Comparison of ENCODE assay signal across 12 cellular contexts in the genomic region with DNA sequence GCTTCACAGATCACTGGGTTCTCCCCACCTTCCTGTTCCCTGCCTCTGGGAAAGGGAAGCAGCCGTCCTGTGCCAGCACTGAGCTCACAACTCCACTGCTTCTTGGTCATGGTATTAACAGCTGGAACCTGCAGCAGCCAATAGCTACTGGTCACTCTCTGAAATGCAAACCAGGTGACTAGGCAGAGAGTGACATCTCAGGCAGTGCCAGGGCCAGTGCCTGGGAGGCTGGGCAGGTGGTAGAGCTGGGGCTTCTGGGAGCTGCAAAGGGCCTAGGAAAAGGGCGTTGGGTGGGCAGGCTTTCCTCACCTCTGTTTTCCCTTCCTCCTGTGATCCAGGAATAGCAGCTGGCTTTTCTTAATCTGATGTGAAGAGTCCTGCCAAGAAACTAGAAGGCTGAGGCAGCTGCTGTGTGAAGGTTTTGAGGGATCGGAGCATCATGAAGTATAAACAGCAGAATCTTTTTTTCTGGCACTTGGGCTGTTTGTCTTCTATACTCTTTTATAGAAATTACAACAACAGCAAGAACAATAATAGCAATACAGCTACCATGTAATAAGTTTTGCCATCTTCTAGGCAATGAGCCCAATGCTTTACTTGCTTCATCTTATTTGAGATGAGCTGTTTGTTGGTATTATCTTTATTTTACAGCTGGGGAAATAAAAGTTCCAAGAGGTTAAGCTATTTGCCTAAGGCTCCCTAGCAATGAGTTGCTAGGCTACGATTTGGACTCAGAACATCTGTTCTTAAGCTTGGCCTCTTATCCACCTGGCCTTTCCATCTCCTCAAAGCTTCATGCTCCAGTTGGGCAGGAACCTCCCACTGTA. TPM values are rescaled to one million over a fixed set of nuclear protein-coding genes. Genes with fewer than 3 reads are reported as not detected.
A peak's percentile ranks its signal among the peaks of the same experiment; 100 is the strongest.
DNase-seq lines count a peak whose midpoint lies in the region; TF ChIP-seq lines count a peak whose summit lies in the region.
"Had no signal": no experiment of that assay in that cellular context is flagged by ENCODE, and none has a peak within 500 bp of the region (broad histone marks: within the 10 kb centered on the region; RNA-seq: fewer than 3 reads in every experiment).

No MANE protein-coding gene starts in this region.

- in situ Hi-C loops in transverse colon (cut with MboI; ENCODE audit: low pct_ligation_motif_present in 1 of 4, low pct_unique_long_range_greater_than_20kb in 1 of 4, low sequenced_read_pairs in 3 of 4) = no loop called here

- TF ChIP-seq CTCF in coronary artery (IDR thresholded peaks at IDR 0.05) = no peak
- no peak for TF ChIP-seq CTCF in transverse colon (IDR thresholded peaks at IDR 0.05)

- no peak for TF ChIP-seq POLR2A in transverse colon (IDR thresholded peaks at IDR 0.05)

- no peak overlapping the region for H3K4me3 ChIP-seq in coronary artery
- no peak overlapping the region for H3K4me3 ChIP-seq in mesenchymal stem cell (ENCODE audit: insufficient read depth in 1 of 2, low read depth in 1 of 2, low read length in 2 of 2)
- H3K4me3 ChIP-seq in transverse colon = no peak overlapping the region
- H3K4me3 ChIP-seq: thyroid gland had no signal

- H4K91ac ChIP-seq in mesenchymal stem cell (ENCODE audit: low read length) = no peak overlapping the region

- H3K36me3 ChIP-seq in mesenchymal stem cell (ENCODE audit: control insufficient read depth in 1 of 2, insufficient read depth in 2 of 2, low read depth in 1 of 2, low read length in 2 of 2) (no peaks in the 10 kb centered on the region), transverse colon (no peaks in the 10 kb centered on the region)
- H3K36me3 ChIP-seq: thyroid gland had no signal

- no peaks in the 10 kb centered on the region for H3K9me3 ChIP-seq in mesenchymal stem cell (ENCODE audit: control insufficient read depth, low read length)
- H3K9me3 ChIP-seq in transverse colon = no peaks in the 10 kb centered on the region
- H3K9me3 ChIP-seq: thyroid gland had no signal

- H3K4ac ChIP-seq in mesenchymal stem cell (ENCODE audit: low read depth in 1 of 2, low read length in 2 of 2) = no peak overlapping the region

- intact Hi-C loops in transverse colon (cut with DNase I; ENCODE audit: low total_unique reads) = no loop called here

- no peak overlapping the region for H2BK5ac ChIP-seq in mesenchymal stem cell (ENCODE audit: low read depth, low read length, poor library complexity, severe bottlenecking)

- H2AK5ac ChIP-seq in mesenchymal stem cell (ENCODE audit: low read length, severe bottlenecking) = no peak overlapping the region

- peaks cover 3 to 5% of the 10 kb centered on the region in 2 experiments for H3K27me3 ChIP-seq in mesenchymal stem cell (ENCODE audit: control insufficient read depth in 1 of 2, insufficient read depth in 1 of 2, low read length in 2 of 2)
- no peaks in the 10 kb centered on the region for H3K27me3 ChIP-seq in transverse colon
- H3K27me3 ChIP-seq: thyroid gland had no signal

- peak; percentile 57 for DNase-seq in NCI-H82 (lab: John Stamatoyannopoulos, UW)
- DNase-seq in NCI-H82 treated with DMSO at 0.1 percent for 48 hours (lab: John Stamatoyannopoulos, UW; ENCODE audit: unreplicated experiment) = no peak
- no peak for DNase-seq in coronary artery (ENCODE audit: low spot score)
- no peak for DNase-seq in mesenchymal stem cell
- no peak for DNase-seq in transverse colon
- no peak for DNase-seq in DMS153 treated with DMSO at 0.1 percent for 48 hours (lab: John Stamatoyannopoulos, UW; ENCODE audit: unreplicated experiment)
- DNase-seq in SHP77 (lab: John Stamatoyannopoulos, UW) = no peak
- DNase-seq in cerebellar cortex (ENCODE audit: low spot score) = no peak
- DNase-seq: activated CD8-positive, alpha-beta T cell treated with anti-CD3 and anti-CD28 coated beads, Interleukin-2, amount 10 ng/mL, durations not matched to agents 7 days and 5 days; activated naive CD4-positive, alpha-beta T cell treated with anti-CD3 and anti-CD28 coated beads, Interleukin-2, amount 50 U/mL, for 16 hours; NCI-H1092 had no signal

- no peak overlapping the region for H4K8ac ChIP-seq in mesenchymal stem cell (ENCODE audit: low read length)

- H3K23ac ChIP-seq in mesenchymal stem cell (ENCODE audit: low read length in 2 of 2) = no peak overlapping the region

- H2BK12ac ChIP-seq in mesenchymal stem cell (ENCODE audit: low read length in 2 of 2) = peak overlapping the region; percentile 0 to 46

- no peak for TF ChIP-seq EP300 in transverse colon (IDR thresholded peaks at IDR 0.05; ENCODE audit: low read depth)

- H3K4me1 ChIP-seq in mesenchymal stem cell (ENCODE audit: control insufficient read depth, insufficient read depth, low read depth, low read length) = peaks cover 2% of the 10 kb centered on the region
- peaks cover 3 to 18% (median 10%) of the 10 kb centered on the region in 4 donors for H3K4me1 ChIP-seq in transverse colon

- 68% methylated on average over 3 of the region's 4 CpGs for WGBS in mesenchymal stem cell
- 48 to 70% methylated on average over 2 to 4 of the region's 4 CpGs for WGBS in transverse colon (ENCODE audit: low coverage in 1 of 2), 2 donors

- no peak overlapping the region for H3K4me2 ChIP-seq in mesenchymal stem cell (ENCODE audit: low read length, poor library complexity, severe bottlenecking)

- H3K14ac ChIP-seq in mesenchymal stem cell (ENCODE audit: low read length in 2 of 2) = peak overlapping the region in 1 of 2 experiments; percentile 8

- H2AFZ ChIP-seq in mesenchymal stem cell (ENCODE audit: low read depth, low read length) = no peak overlapping the region

- H3K79me1 ChIP-seq in mesenchymal stem cell (replicated peaks; ENCODE audit: low read length, poor library complexity, severe bottlenecking) = no peaks in the 10 kb centered on the region

- H3K18ac ChIP-seq in mesenchymal stem cell (ENCODE audit: low read depth in 1 of 2, low read length in 2 of 2) = peak overlapping the region; percentile 17 to 31

- H2BK120ac ChIP-seq in mesenchymal stem cell (ENCODE audit: low read depth, low read length) = peak overlapping the region; percentile 8

- H3K9ac ChIP-seq in mesenchymal stem cell (ENCODE audit: low read length) = peak overlapping the region; percentile 3

- H3K27ac ChIP-seq in coronary artery = peak overlapping the region; percentile 10 to 34
- no peak overlapping the region for H3K27ac ChIP-seq in mesenchymal stem cell (ENCODE audit: low read length, poor library complexity, severe bottlenecking)
- peak overlapping the region; percentile 33 to 64 (median 55) for H3K27ac ChIP-seq in transverse colon
- H3K27ac ChIP-seq: thyroid gland had no signal

- H2BK15ac ChIP-seq in mesenchymal stem cell (ENCODE audit: low read depth, poor library complexity, severe bottlenecking) = no peak overlapping the region

RNA-seq across cellular contexts. Expression of gene CD44, which starts 22.0 kb away (rescaled TPM):
- polyA plus RNA-seq in mesenchymal stem cell (2013, experiment 1 of 2) = 1,373 TPM
- 1,315 TPM for polyA plus RNA-seq in mesenchymal stem cell (2013, experiment 2 of 2)
- 100 to 1,000 TPM in 3 of 4 donors, 10 to 100 TPM in 1; 56.3 to 182 (median 114) TPM for total RNA-seq in transverse colon
